ENCODE assay signal across 9 cellular contexts in the genomic region with DNA sequence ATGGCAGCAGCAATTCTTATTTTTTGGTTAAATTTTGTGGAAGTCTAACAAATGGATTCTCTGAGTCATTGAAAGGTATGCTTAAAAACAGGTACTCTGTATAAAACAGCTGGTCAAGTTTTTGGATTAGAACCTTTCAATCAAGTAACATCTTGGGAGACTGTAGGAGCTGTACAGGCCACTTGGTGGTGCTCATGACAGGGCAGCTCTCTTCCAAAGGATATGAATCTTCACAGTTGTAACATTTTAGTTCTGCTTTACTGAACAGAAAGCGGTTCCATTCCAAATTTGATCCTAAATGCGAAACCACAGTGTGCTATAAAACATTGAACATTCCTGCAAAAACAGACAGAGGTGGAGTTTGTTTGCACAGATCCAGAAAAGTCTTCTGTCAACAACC. TPM values are rescaled to one million over a fixed set of nuclear protein-coding genes. Genes with fewer than 3 reads are reported as not detected.
DNase-seq lines count a peak whose midpoint lies in the region; ATAC-seq, FAIRE-seq and TF ChIP-seq lines count a peak whose summit lies in the region.
"Had no signal": no experiment of that assay in that cellular context is flagged by ENCODE, and none has a peak within 500 bp of the region (broad histone marks: within the 10 kb centered on the region; RNA-seq: fewer than 3 reads in every experiment).

No MANE protein-coding gene starts in this region.

- no peaks in the 10 kb centered on the region for H3K36me3 Mint-ChIP-seq in naive thymus-derived CD8-positive, alpha-beta T cell

- POLR2A ChIA-PET in naive thymus-derived CD8-positive, alpha-beta T cell (lab: Charles Lee), result no interaction called here

- H3K4me1 ChIP-seq in adrenal gland (replicated peaks in 1 of 2) (peaks cover 0 to 6% of the 10 kb centered on the region in 2 donors), kidney (ENCODE audit: control insufficient read depth in 1 of 2, insufficient read depth in 1 of 2, low read depth in 1 of 2, low read length in 2 of 2) (peaks cover under 1 to 7% of the 10 kb centered on the region in 2 donors)

- no peak overlapping the region for H3K9ac ChIP-seq in kidney (ENCODE audit: low read length in 2 of 2)

- DNase-seq in COLO829 (ENCODE audit: low spot score), result peak; percentile 61
- peak; percentile 71 for DNase-seq in LHCN-M2 (ENCODE audit: low read depth)
- peak in 6 of 7 donors; percentile 23 to 66 (median 35) for DNase-seq in adrenal gland
- DNase-seq in kidney, result no peak
- no peak for DNase-seq in effector CD4-positive, alpha-beta T cell
- DNase-seq in naive thymus-derived CD8-positive, alpha-beta T cell, result no peak
- DNase-seq in activated T-cell treated with anti-CD3 and anti-CD28 coated beads, Interleukin-2, amount 50 U/mL, for 48 hours, result no peak

- TF ChIP-seq CTCF in adrenal gland (IDR thresholded peaks at IDR 0.05), result peak; percentile 40 to 66 (median 52)
- peak; percentile 48 for TF ChIP-seq CTCF in kidney (IDR thresholded peaks at IDR 0.05; ENCODE audit: borderline replicate concordance, extremely low read depth, insufficient read depth)

- WGBS in adrenal gland, 4 donors, result 54 to 71% (median 65%) methylated on average over 2 of the region's 2 CpGs

- H3K4me3 ChIP-seq in adrenal gland, result no peak overlapping the region
- no peak overlapping the region for H3K4me3 ChIP-seq in kidney (ENCODE audit: low read length in 2 of 2)

- ATAC-seq in GM19395 (IDR thresholded peaks at IDR 0.05; ENCODE audit: unreplicated experiment), result peak; percentile 51
- ATAC-seq in naive thymus-derived CD8-positive, alpha-beta T cell, result no peak

- H3K27me3 ChIP-seq in adrenal gland, result no peaks in the 10 kb centered on the region

- H3K4me1 Mint-ChIP-seq in naive thymus-derived CD8-positive, alpha-beta T cell, result peaks cover 7 to 38% (median 22%) of the 10 kb centered on the region in 4 donors

- intact Hi-C loops in adrenal gland (cut with DNase I) (no loop called here), kidney (cut with DNase I) (no loop called here)

- H3K36me3 ChIP-seq in adrenal gland (replicated peaks in 1 of 2), result no peaks in the 10 kb centered on the region
- H3K36me3 ChIP-seq in kidney (ENCODE audit: control insufficient read depth in 1 of 2, insufficient read depth in 2 of 2, low read length in 2 of 2), result no peaks in the 10 kb centered on the region

- no peak overlapping the region for H3K4me3 Mint-ChIP-seq in naive thymus-derived CD8-positive, alpha-beta T cell

- H3K27ac ChIP-seq in adrenal gland (no peak overlapping the region), kidney (ENCODE audit: low read depth in 2 of 2, low read length in 2 of 2) (no peak overlapping the region)

- H3K27me3 Mint-ChIP-seq in naive thymus-derived CD8-positive, alpha-beta T cell, result peaks cover 0 to 8% (median 0%) of the 10 kb centered on the region in 5 donors

- no peak for FAIRE-seq in kidney (lab: Jason Lieb, UNC)

- H3K27ac Mint-ChIP-seq in naive thymus-derived CD8-positive, alpha-beta T cell, result no peak overlapping the region

- TF ChIP-seq POLR2A in adrenal gland (IDR thresholded peaks at IDR 0.05), result no peak

- H3K9me3 Mint-ChIP-seq in naive thymus-derived CD8-positive, alpha-beta T cell, result no peaks in the 10 kb centered on the region

- no peaks in the 10 kb centered on the region for H3K9me3 ChIP-seq in adrenal gland (replicated peaks in 1 of 3)
- no peaks in the 10 kb centered on the region for H3K9me3 ChIP-seq in kidney (ENCODE audit: control insufficient read depth in 1 of 2, low read length in 2 of 2)

RNA-seq across cellular contexts. Expression of a gene that starts 44.5 kb away (rescaled TPM):
- total RNA-seq in LHCN-M2 (2014; rRNA removed), result not detected in 2 replicates
- polyA plus RNA-seq in LHCN-M2 (2012), result not detected
- not detected for total RNA-seq in adrenal gland
- polyA plus RNA-seq in adrenal gland, result not detected
- total RNA-seq in kidney, result 20.3 TPM
- polyA plus RNA-seq in kidney (ENCODE audit: insufficient read depth, low read depth, low replicate concordance), result 1.7 TPM
- total RNA-seq in naive thymus-derived CD8-positive, alpha-beta T cell, result not detected
- not detected for polyA plus RNA-seq in naive thymus-derived CD8-positive, alpha-beta T cell
- total RNA-seq: mononuclear cell had no signal

Comparison
In these comparisons a context has a peak if more than half of its experiments do, and no peak if none do; other contexts are left out.
1. DNase-seq: peak in COLO829 (single experiment), LHCN-M2 (single experiment) and adrenal gland (6 of 7); none in kidney (single experiment), effector CD4-positive, alpha-beta T cell (single experiment), naive thymus-derived CD8-positive, alpha-beta T cell (0 of 10) and activated T-cell treated with anti-CD3 and anti-CD28 coated beads, Interleukin-2, amount 50 U/mL, for 48 hours (0 of 2).
2. RNA of a gene that starts 44.5 kb away (total RNA-seq): 20.3 TPM in kidney (single experiment); not detected in LHCN-M2, not detected in adrenal gland and not detected in naive thymus-derived CD8-positive, alpha-beta T cell; every median in the first group is over 10 times any median in the second.